In the genomic region with DNA sequence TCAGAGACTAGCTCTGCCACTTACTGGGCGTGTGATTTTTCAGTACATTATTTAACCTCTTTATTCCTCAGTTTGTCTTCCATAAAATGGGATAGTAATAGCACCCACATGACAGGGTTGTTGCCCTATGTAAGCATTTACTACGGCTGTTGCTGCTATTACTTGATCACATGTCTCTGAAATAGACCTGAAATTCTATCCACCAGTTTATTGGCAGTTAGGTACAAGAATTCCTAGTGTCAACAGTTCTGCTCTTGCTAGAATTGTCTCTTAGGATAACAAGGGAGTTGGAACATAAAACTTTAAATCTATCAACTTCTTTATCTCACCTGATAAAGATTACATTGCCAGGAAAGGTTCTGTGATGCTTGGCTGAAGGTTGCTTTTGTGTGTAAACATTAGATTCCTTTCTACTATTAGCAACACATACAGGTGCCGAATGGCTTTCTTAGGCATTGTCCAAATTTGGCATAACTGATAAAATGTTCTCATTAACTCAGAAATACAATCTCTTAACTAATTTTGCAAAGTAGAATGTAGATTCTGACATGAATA, we compare ENCODE assay signal across 30 cellular contexts. TPM values are rescaled to one million over a fixed set of nuclear protein-coding genes. Genes with fewer than 3 reads are reported as not detected.
"Had no signal": no experiment of that assay in that cellular context is flagged by ENCODE, and none has a peak within 500 bp of the region (broad histone marks: within the 10 kb centered on the region; RNA-seq: fewer than 3 reads in every experiment).

No MANE protein-coding gene starts in this region.

- H3K36me3 ChIP-seq: brain microvascular endothelial cell had no signal

- H3K27ac ChIP-seq: brain microvascular endothelial cell, coronary artery, dorsolateral prefrontal cortex had no signal

- H3K4me3 Mint-ChIP-seq: activated CD4-positive, alpha-beta memory T cell treated with anti-CD3 and anti-CD28 coated beads for 36 hours; activated CD4-positive, alpha-beta T cell treated with anti-CD3 and anti-CD28 coated beads for 36 hours; activated CD4-positive, alpha-beta T cell treated with anti-CD3 and anti-CD28 coated beads, Interleukin-2, amount 10 ng/mL, durations not matched to agents 24 days and 14 days; activated CD8-positive, alpha-beta T cell treated with anti-CD3 and anti-CD28 coated beads, Interleukin-2, amount 10 ng/mL, durations not matched to agents 7 days and 5 days; activated naive CD4-positive, alpha-beta T cell treated with anti-CD3 and anti-CD28 coated beads, Interleukin-2, amount 10 ng/mL, durations not matched to agents 7 days and 5 days; activated naive CD8-positive, alpha-beta T cell treated with anti-CD3 and anti-CD28 coated beads, Interleukin-2, amount 10 ng/mL, durations not matched to agents 7 days and 5 days; activated T-cell treated with anti-CD3 and anti-CD28 coated beads, Interleukin-2, amount 50 U/mL, for 24 hours; activated T-cell treated with anti-CD3 and anti-CD28 coated beads, Interleukin-2, amount 50 U/mL, for 72 hours; central memory CD8-positive, alpha-beta T cell; dendritic cell treated with granulocyte-macrophage colony-stimulating factor and Interleukin-4, amounts not matched to agents 40 ng/mL and 50 ng/mL, for 4 days; endodermal cell had no signal

- H3K4me3 ChIP-seq: coronary artery, dorsolateral prefrontal cortex had no signal

- H3K36me3 Mint-ChIP-seq: activated CD4-positive, alpha-beta memory T cell treated with anti-CD3 and anti-CD28 coated beads for 36 hours; activated naive CD4-positive, alpha-beta T cell treated with anti-CD3 and anti-CD28 coated beads, Interleukin-2, amount 10 ng/mL, durations not matched to agents 7 days and 5 days; activated naive CD4-positive, alpha-beta T cell treated with anti-CD3 and anti-CD28 coated beads, Interleukin-2, amount 50 U/mL, for 72 hours had no signal

- ATAC-seq: activated CD4-positive, alpha-beta T cell treated with anti-CD3 and anti-CD28 coated beads for 36 hours; activated CD8-positive, alpha-beta T cell treated with anti-CD3 and anti-CD28 coated beads, Interleukin-2, amount 10 ng/mL, durations not matched to agents 7 days and 5 days; activated naive CD4-positive, alpha-beta T cell treated with anti-CD3 and anti-CD28 coated beads, Interleukin-2, amount 50 U/mL, for 72 hours; activated T-cell treated with anti-CD3 and anti-CD28 coated beads, Interleukin-2, amount 50 U/mL, for 72 hours; esophagus mucosa had no signal

- DNase-seq: activated CD4-positive, alpha-beta memory T cell treated with anti-CD3 and anti-CD28 coated beads for 36 hours; activated CD4-positive, alpha-beta T cell treated with anti-CD3 and anti-CD28 coated beads for 36 hours; activated CD4-positive, alpha-beta T cell treated with anti-CD3 and anti-CD28 coated beads, Interleukin-2, amount 10 ng/mL, durations not matched to agents 24 days and 14 days; activated CD4-positive, CD25-positive, alpha-beta regulatory T cell; activated CD4-positive, CD25-positive, alpha-beta regulatory T cell treated with anti-CD3 and anti-CD28 coated beads, Interleukin-2, amount 50 U/mL, for 72 hours; activated CD8-positive, alpha-beta memory T cell treated with anti-CD3 and anti-CD28 coated beads, Interleukin-2, amount 50 U/mL, for 48 hours; activated CD8-positive, alpha-beta T cell treated with anti-CD3 and anti-CD28 coated beads, Interleukin-2, amount 10 ng/mL, durations not matched to agents 7 days and 5 days; activated gamma-delta T cell; activated naive CD4-positive, alpha-beta T cell; activated naive CD4-positive, alpha-beta T cell treated with anti-CD3 and anti-CD28 coated beads, Interleukin-2, amount 10 ng/mL, durations not matched to agents 7 days and 5 days; activated naive CD8-positive, alpha-beta T cell treated with anti-CD3 and anti-CD28 coated beads, Interleukin-2, amount 10 ng/mL, durations not matched to agents 7 days and 5 days; activated T-cell treated with anti-CD3 and anti-CD28 coated beads for 4 hours; activated T-cell treated with anti-CD3 and anti-CD28 coated beads, Interleukin-2, amount 50 U/mL, for 24 hours; activated T-cell treated with anti-CD3 and anti-CD28 coated beads, Interleukin-2, amount 50 U/mL, for 72 hours; amniotic stem cell; anterior cingulate cortex; brain microvascular endothelial cell; dorsolateral prefrontal cortex; effector memory CD4-positive, alpha-beta T cell; endodermal cell; foreskin fibroblast; head of caudate nucleus; T-helper 2 cell had no signal

- H3K4me1 Mint-ChIP-seq: activated CD4-positive, alpha-beta T cell treated with anti-CD3 and anti-CD28 coated beads for 36 hours; activated CD4-positive, alpha-beta T cell treated with anti-CD3 and anti-CD28 coated beads, Interleukin-2, amount 10 ng/mL, durations not matched to agents 24 days and 14 days; activated naive CD4-positive, alpha-beta T cell treated with anti-CD3 and anti-CD28 coated beads, Interleukin-2, amount 10 ng/mL, durations not matched to agents 7 days and 5 days; activated naive CD8-positive, alpha-beta T cell treated with anti-CD3 and anti-CD28 coated beads, Interleukin-2, amount 10 ng/mL, durations not matched to agents 7 days and 5 days; central memory CD8-positive, alpha-beta T cell; endodermal cell had no signal

- H3K27me3 Mint-ChIP-seq: activated naive CD4-positive, alpha-beta T cell treated with anti-CD3 and anti-CD28 coated beads, Interleukin-2, amount 10 ng/mL, durations not matched to agents 7 days and 5 days; activated naive CD8-positive, alpha-beta T cell treated with anti-CD3 and anti-CD28 coated beads, Interleukin-2, amount 10 ng/mL, durations not matched to agents 7 days and 5 days; central memory CD8-positive, alpha-beta T cell; dendritic cell treated with granulocyte-macrophage colony-stimulating factor and Interleukin-4, amounts not matched to agents 40 ng/mL and 50 ng/mL, for 4 days had no signal

- H3K9me3 Mint-ChIP-seq: activated CD4-positive, alpha-beta memory T cell treated with anti-CD3 and anti-CD28 coated beads for 36 hours; activated CD4-positive, alpha-beta T cell treated with anti-CD3 and anti-CD28 coated beads, Interleukin-2, amount 10 ng/mL, durations not matched to agents 24 days and 14 days; activated naive CD4-positive, alpha-beta T cell treated with anti-CD3 and anti-CD28 coated beads, Interleukin-2, amount 10 ng/mL, durations not matched to agents 7 days and 5 days; activated naive CD4-positive, alpha-beta T cell treated with anti-CD3 and anti-CD28 coated beads, Interleukin-2, amount 50 U/mL, for 72 hours; activated naive CD8-positive, alpha-beta T cell treated with anti-CD3 and anti-CD28 coated beads, Interleukin-2, amount 10 ng/mL, durations not matched to agents 7 days and 5 days; activated T-cell treated with anti-CD3 and anti-CD28 coated beads, Interleukin-2, amount 50 U/mL, for 24 hours; activated T-cell treated with anti-CD3 and anti-CD28 coated beads, Interleukin-2, amount 50 U/mL, for 72 hours; central memory CD8-positive, alpha-beta T cell; dendritic cell treated with granulocyte-macrophage colony-stimulating factor and Interleukin-4, amounts not matched to agents 40 ng/mL and 50 ng/mL, for 4 days; endodermal cell had no signal

- H3K27me3 ChIP-seq: brain microvascular endothelial cell, dorsolateral prefrontal cortex had no signal

- H3K27ac Mint-ChIP-seq: activated CD4-positive, alpha-beta memory T cell treated with anti-CD3 and anti-CD28 coated beads for 36 hours; activated CD4-positive, alpha-beta T cell treated with anti-CD3 and anti-CD28 coated beads for 36 hours; activated CD4-positive, alpha-beta T cell treated with anti-CD3 and anti-CD28 coated beads, Interleukin-2, amount 10 ng/mL, durations not matched to agents 24 days and 14 days; activated CD8-positive, alpha-beta T cell treated with anti-CD3 and anti-CD28 coated beads, Interleukin-2, amount 10 ng/mL, durations not matched to agents 7 days and 5 days; activated naive CD4-positive, alpha-beta T cell treated with anti-CD3 and anti-CD28 coated beads, Interleukin-2, amount 10 ng/mL, durations not matched to agents 7 days and 5 days; activated naive CD4-positive, alpha-beta T cell treated with anti-CD3 and anti-CD28 coated beads, Interleukin-2, amount 50 U/mL, for 72 hours; activated naive CD8-positive, alpha-beta T cell treated with anti-CD3 and anti-CD28 coated beads, Interleukin-2, amount 10 ng/mL, durations not matched to agents 7 days and 5 days; activated T-cell treated with anti-CD3 and anti-CD28 coated beads, Interleukin-2, amount 50 U/mL, for 24 hours; activated T-cell treated with anti-CD3 and anti-CD28 coated beads, Interleukin-2, amount 50 U/mL, for 72 hours; dendritic cell treated with granulocyte-macrophage colony-stimulating factor and Interleukin-4, amounts not matched to agents 40 ng/mL and 50 ng/mL, for 4 days; endodermal cell had no signal

RNA-seq across cellular contexts. Expression of a gene that starts 38.7 kb away (rescaled TPM):
- total RNA-seq: cardiac septum, epithelial cell of proximal tubule had no signal
